8 cellular contexts compared by ENCODE assay signal in genomic region chr14:77040059-77040308, GRCh38. TPM values are rescaled to one million over a fixed set of nuclear protein-coding genes. Genes with fewer than 3 reads are reported as not detected.
DNase-seq lines count a peak whose midpoint lies in the region; ATAC-seq, FAIRE-seq and TF ChIP-seq lines count a peak whose summit lies in the region.

No MANE protein-coding gene starts in this region.

- no peaks in the 10 kb centered on the region for H3K79me1 ChIP-seq in mesendoderm (ENCODE audit: low read length)

- peak overlapping the region; percentile 85 for H3K56ac ChIP-seq in mesendoderm (ENCODE audit: low read length)

- H3K9ac ChIP-seq in astrocyte (ENCODE audit: low read length) (peak overlapping the region; percentile 84), mesendoderm (ENCODE audit: low read length) (peak overlapping the region; percentile 53)

- DNase-seq in astrocyte (ENCODE audit: low read depth), result no peak
- no peak for DNase-seq in mesendoderm
- no peak for DNase-seq in left colon
- no peak for DNase-seq in NCI-H1417 (lab: John Stamatoyannopoulos, UW)
- no peak for DNase-seq in NCI-H748 (lab: John Stamatoyannopoulos, UW; ENCODE audit: unreplicated experiment)
- DNase-seq in 8988T, result no peak

- H3K9me3 ChIP-seq in astrocyte (ENCODE audit: insufficient read depth, low read depth, low read length), result no peaks in the 10 kb centered on the region

- H3K79me2 ChIP-seq in astrocyte (ENCODE audit: insufficient read depth, low read length), result no peaks in the 10 kb centered on the region
- H3K79me2 ChIP-seq in mesendoderm (ENCODE audit: control insufficient read depth, insufficient read depth, low read length), result no peaks in the 10 kb centered on the region

- H3K9me3 Mint-ChIP-seq in astrocyte (ENCODE audit: unreplicated experiment), result no peaks in the 10 kb centered on the region

- H3K27ac ChIP-seq in astrocyte (ENCODE audit: low read depth, low read length), result peak overlapping the region; percentile 96
- peak overlapping the region; percentile 23 for H3K27ac ChIP-seq in mesendoderm (ENCODE audit: low read depth, low read length)

- peaks cover 72% of the 10 kb centered on the region for H3K4me1 Mint-ChIP-seq in astrocyte (ENCODE audit: low read depth, unreplicated experiment)

- peak overlapping the region; percentile 72 for H3K4ac ChIP-seq in mesendoderm (ENCODE audit: low read depth, low read length)

- no peak overlapping the region for H4K5ac ChIP-seq in mesendoderm (ENCODE audit: low read length)

- ATAC-seq in GM19395 (IDR thresholded peaks at IDR 0.05; ENCODE audit: unreplicated experiment) (peak; percentile 52), HG03175 (IDR thresholded peaks at IDR 0.05; ENCODE audit: unreplicated experiment) (peak; percentile 55), left colon (no peak)

- H2AK5ac ChIP-seq in mesendoderm (ENCODE audit: low read length), result no peak overlapping the region

- H3K4me3 Mint-ChIP-seq in astrocyte (ENCODE audit: unreplicated experiment), result no peak overlapping the region

- H2AFZ ChIP-seq in astrocyte (ENCODE audit: low read depth, low read length), result peak overlapping the region; percentile 19

- H3K27me3 Mint-ChIP-seq in astrocyte (ENCODE audit: low read depth, unreplicated experiment), result no peaks in the 10 kb centered on the region

- no peaks in the 10 kb centered on the region for H3K36me3 Mint-ChIP-seq in astrocyte (ENCODE audit: low read depth, unreplicated experiment)

- H4K20me1 ChIP-seq in astrocyte (ENCODE audit: insufficient read depth, low read length), result no peaks in the 10 kb centered on the region

- H3K4me1 ChIP-seq in astrocyte (ENCODE audit: insufficient read depth, low read length) (peaks cover 78% of the 10 kb centered on the region), mesendoderm (ENCODE audit: control insufficient read depth, low read depth, low read length) (peaks cover 27% of the 10 kb centered on the region)

- no peak for TF ChIP-seq CTCF in astrocyte (IDR thresholded peaks at IDR 0.05; ENCODE audit: insufficient read depth, low read depth, low read length)

- H3K4me3 ChIP-seq in astrocyte (ENCODE audit: insufficient read depth, low read depth, low read length) (peak overlapping the region; percentile 30), mesendoderm (ENCODE audit: low read length) (peak overlapping the region; percentile 1)

- no CpG with 5 or more reads among the region's 10 CpGs for WGBS in mesendoderm (ENCODE audit: extremely low coverage, insufficient coverage, low lambda C conversion rate)

- no peaks in the 10 kb centered on the region for H3K36me3 ChIP-seq in astrocyte (ENCODE audit: insufficient read depth, low read length)
- no peaks in the 10 kb centered on the region for H3K36me3 ChIP-seq in mesendoderm (ENCODE audit: control insufficient read depth, insufficient read depth, low read length)

- H3K27ac Mint-ChIP-seq in astrocyte (ENCODE audit: unreplicated experiment), result peak overlapping the region; percentile 65

- H3K18ac ChIP-seq in mesendoderm (ENCODE audit: low read length), result peak overlapping the region; percentile 41

- no peak overlapping the region for H2BK15ac ChIP-seq in mesendoderm (replicated peaks; ENCODE audit: low read depth)

- no peak for FAIRE-seq in astrocyte (lab: Jason Lieb, UNC)

- no peak overlapping the region for H3K23ac ChIP-seq in mesendoderm (ENCODE audit: low read length)

- intact Hi-C loops in left colon (cut with DNase I, micrococcal nuclease), result loop anchor here in 1 of 2 donors (5.0 kb wide), 1 partner anchor 83 kb away; no protein-coding TSS in a partner anchor

- peak overlapping the region; percentile 87 for H3K4me2 ChIP-seq in astrocyte (ENCODE audit: low read length)
- H3K4me2 ChIP-seq in mesendoderm (ENCODE audit: low read length), result peak overlapping the region; percentile 19

- peak overlapping the region; percentile 79 for H2BK120ac ChIP-seq in mesendoderm (ENCODE audit: low read depth, low read length)

- no peak overlapping the region for H2BK5ac ChIP-seq in mesendoderm (ENCODE audit: low read length)

- H3K27me3 ChIP-seq in astrocyte (ENCODE audit: insufficient read depth, low read length) (no peaks in the 10 kb centered on the region), mesendoderm (ENCODE audit: insufficient read depth, low read length, poor library complexity) (no peaks in the 10 kb centered on the region)

- peak overlapping the region; percentile 87 for H4K8ac ChIP-seq in mesendoderm (ENCODE audit: low read depth, low read length)

RNA-seq across cellular contexts. Expression of gene IRF2BPL, which starts 11.5 kb away (rescaled TPM):
- total RNA-seq in astrocyte (42.7 and 55.3 TPM in 2 replicates), left colon (10 to 100 TPM; 15.5 to 25.5 TPM)
- polyA plus RNA-seq in mesendoderm (2013, experiment 1 of 2), result 15.8 TPM
- 15.9 TPM for polyA plus RNA-seq in mesendoderm (2013, experiment 2 of 2)

RNA-seq across cellular contexts. Expression of gene CIPC, which starts 58.1 kb away (rescaled TPM):
- total RNA-seq in astrocyte (16.7 and 20.2 TPM in 2 replicates), left colon (10 to 100 TPM; 50.4 to 52.0 TPM)
- polyA plus RNA-seq in mesendoderm (2013, experiment 1 of 2), result 12.6 TPM
- 13.2 TPM for polyA plus RNA-seq in mesendoderm (2013, experiment 2 of 2)
